Comparison of ENCODE assay signal across 8 cellular contexts in the genomic region with DNA sequence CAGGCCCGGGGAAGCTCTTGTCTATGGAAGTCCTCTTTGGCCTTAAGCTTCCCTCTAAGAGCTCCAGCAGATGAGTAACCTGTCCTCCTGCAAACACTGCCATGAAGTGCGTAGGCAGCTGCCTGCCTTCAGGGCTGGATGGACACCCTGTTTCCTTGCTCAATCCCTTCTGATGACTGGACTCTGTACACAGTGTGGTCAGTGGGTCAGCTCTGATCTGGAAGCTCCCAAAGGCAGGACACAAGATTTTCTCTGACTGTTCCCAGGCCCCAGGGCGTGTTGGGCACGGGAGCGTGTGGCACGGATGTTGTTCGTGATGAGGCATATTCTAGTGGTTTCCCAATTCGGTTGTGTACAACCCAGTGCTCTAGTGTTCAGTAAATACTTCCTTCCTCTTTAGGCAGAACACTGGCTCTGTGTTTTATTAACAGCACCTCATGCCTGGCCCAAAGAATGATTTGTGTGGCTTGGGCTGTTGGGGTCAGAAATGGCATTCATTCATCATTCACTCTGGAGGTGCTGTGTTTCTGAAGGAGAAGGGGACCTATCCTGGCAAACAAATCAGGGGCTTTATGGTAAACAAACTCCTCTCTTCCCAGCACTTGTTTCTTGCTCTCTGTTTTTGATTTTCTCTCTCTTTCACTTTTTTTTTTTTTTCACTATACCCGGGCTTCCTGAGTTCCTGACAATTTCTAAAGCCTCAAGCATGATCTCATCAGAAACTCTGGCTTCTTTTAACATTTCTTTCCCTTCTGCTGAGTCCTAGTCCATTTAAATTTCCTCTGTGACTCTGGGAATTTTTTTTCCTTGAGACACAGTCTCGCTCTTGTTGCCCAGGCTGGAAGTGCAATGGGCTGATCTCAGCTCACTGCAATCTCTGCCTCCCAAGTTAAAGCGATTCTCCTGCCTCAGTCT. TPM values are rescaled to one million over a fixed set of nuclear protein-coding genes. Genes with fewer than 3 reads are reported as not detected.
DNase-seq lines count a peak whose midpoint lies in the region; ATAC-seq, FAIRE-seq and TF ChIP-seq lines count a peak whose summit lies in the region.

No MANE protein-coding gene starts in this region.

- no TSS peak for BruUV-seq in HCT116 (replicated peaks; lab: Mats Ljungman, UMichigan)

- H3K79me2 ChIP-seq in HCT116 (ENCODE audit: insufficient read depth, low read length): no peaks in the 10 kb centered on the region

- no peaks in the 10 kb centered on the region for H3K36me3 Mint-ChIP-seq in natural killer cell

- no peak for TF ChIP-seq RAD21 in HCT116 (IDR thresholded peaks at IDR 0.05; ENCODE audit: low read depth)

- peak; percentile 22; the same call in 1 of the 2 replicates for ATAC-seq in HCT116
- peak; percentile 56 to 82 (median 74) for ATAC-seq in natural killer cell
- no peak for ATAC-seq in HG02588 (IDR thresholded peaks at IDR 0.05; ENCODE audit: unreplicated experiment)

- no peak for FAIRE-seq in urothelium cell line (lab: Jason Lieb, UNC)

- peaks cover 36 to 39% of the 10 kb centered on the region in 2 donors for H3K4me1 Mint-ChIP-seq in natural killer cell

- no peaks in the 10 kb centered on the region for H3K9me2 ChIP-seq in HCT116 (ENCODE audit: insufficient read depth)

- CTCF ChIA-PET in HCT116 (lab: Charles Lee): no interaction called here

- no peak overlapping the region for H3K9ac ChIP-seq in HCT116 (ENCODE audit: low read length)

- no peaks in the 10 kb centered on the region for H3K27me3 ChIP-seq in HCT116 (ENCODE audit: insufficient read depth, low read length)

- H3K4me3 Mint-ChIP-seq in natural killer cell: peak overlapping the region; percentile 80

- no peak overlapping the region for H3K27ac ChIP-seq in HCT116 (ENCODE audit: low read depth, low read length)

- peaks cover 0 to 2% of the 10 kb centered on the region in 2 donors for H3K9me3 Mint-ChIP-seq in natural killer cell

- H3K9me3 ChIP-seq in HCT116 (ENCODE audit: control insufficient read depth in 1 of 2, insufficient read depth in 1 of 2, low read depth in 1 of 2, low read length in 2 of 2): no peaks in the 10 kb centered on the region

- no peak for TF ChIP-seq CTCF in HCT116 (IDR thresholded peaks at IDR 0.05 in 2 of 3, conservative IDR thresholded peaks at IDR 0.05 in 1 of 3; ENCODE audit: borderline replicate concordance in 1 of 3, insufficient read depth in 1 of 3, low read depth in 2 of 3, low read length in 2 of 3)
- no peak for TF ChIP-seq CTCF in epithelial cell of esophagus (IDR thresholded peaks at IDR 0.05; ENCODE audit: insufficient read depth, low read depth, low read length, missing control alignments)
- no peak for TF ChIP-seq CTCF in natural killer cell (IDR thresholded peaks at IDR 0.05)

- POLR2A ChIA-PET in HCT116 (lab: Charles Lee): interaction anchor here (1.2 kb wide), 1 partner anchor 13 kb away, joined by 3 read pairs; the partner anchor contains the start of gene UBALD2

- no peak overlapping the region for H3K4me3 ChIP-seq in HCT116 (replicated peaks in 1 of 2; ENCODE audit: low read depth in 1 of 2, low read length in 2 of 2)
- H3K4me3 ChIP-seq in epithelial cell of esophagus (ENCODE audit: low read length): no peak overlapping the region

- H3K36me3 ChIP-seq in HCT116 (ENCODE audit: control insufficient read depth in 1 of 2, insufficient read depth in 2 of 2, low read length in 2 of 2): no peaks in the 10 kb centered on the region

- TF ChIP-seq POLR2A in HCT116 (IDR thresholded peaks at IDR 0.05; ENCODE audit: borderline replicate concordance, extremely low read depth, insufficient read depth, insufficient read length): no peak

- intact Hi-C loops in HCT116 (cut with micrococcal nuclease): no loop called here
- intact Hi-C loops in natural killer cell (cut with micrococcal nuclease): no loop called here

- H3K27me3 Mint-ChIP-seq in natural killer cell (ENCODE audit: low read depth in 2 of 2): no peaks in the 10 kb centered on the region

- RAD21 ChIA-PET in HCT116 (lab: Charles Lee; ENCODE audit: low non-redundant PET in 1 of 2, low total read pairs in 2 of 2, uncharacterized antibody in 2 of 2, unreplicated experiment in 2 of 2): no interaction called here

- H4K20me1 ChIP-seq in HCT116 (ENCODE audit: insufficient read depth): no peaks in the 10 kb centered on the region

- peaks cover 0 to 15% of the 10 kb centered on the region in 2 experiments; a peak in 2 of 4 replicates for H3K4me1 ChIP-seq in HCT116 (ENCODE audit: control insufficient read depth in 1 of 2, insufficient read depth in 2 of 2, low read length in 2 of 2)

- H2AFZ ChIP-seq in HCT116 (ENCODE audit: low read depth, low read length, poor library complexity, severe bottlenecking): no peak overlapping the region

- DNase-seq in CD1c-positive myeloid dendritic cell (ENCODE audit: extremely low spot score): peak; percentile 94
- DNase-seq in HCT116 (ENCODE audit: low read depth, low spot score): no peak
- peak; percentile 45 for DNase-seq in SW480 (ENCODE audit: low spot score)
- peak; percentile 93 for DNase-seq in epithelial cell of esophagus (ENCODE audit: low read depth)
- peak; percentile 24 for DNase-seq in natural killer cell
- no peak for DNase-seq in urothelium cell line (ENCODE audit: low spot score)
- DNase-seq in NCI-H128 (lab: John Stamatoyannopoulos, UW; ENCODE audit: unreplicated experiment): no peak

- peak overlapping the region; percentile 81 to 86 for H3K27ac Mint-ChIP-seq in natural killer cell

- no peak overlapping the region for H3K4me2 ChIP-seq in HCT116 (ENCODE audit: low read length)

TF ChIP-seq in HCT116, 20 proteins besides CTCF, POLR2A, EP300 and RAD21:
- TF ChIP-seq ATF3 (IDR thresholded peaks at IDR 0.05) (no peak), YY1 (IDR thresholded peaks at IDR 0.05; ENCODE audit: extremely low read depth, insufficient replicate concordance, low read depth, low read length) (no peak), ZBTB33 (IDR thresholded peaks at IDR 0.05; ENCODE audit: extremely low read depth, insufficient replicate concordance, low read length) (no peak), SP1 (IDR thresholded peaks at IDR 0.05; ENCODE audit: low read depth) (no peak), ZFX (IDR thresholded peaks at IDR 0.05) (no peak), SRF (IDR thresholded peaks at IDR 0.05; ENCODE audit: low read depth) (no peak), TCF7L2 (IDR thresholded peaks at IDR 0.05; ENCODE audit: borderline replicate concordance, extremely low read depth, insufficient read depth, insufficient read length) (no peak), JUND (IDR thresholded peaks at IDR 0.05) (no peak), MAX (IDR thresholded peaks at IDR 0.05) (no peak), SIN3A (IDR thresholded peaks at IDR 0.05; ENCODE audit: low read depth) (no peak), EGR1 (IDR thresholded peaks at IDR 0.05; ENCODE audit: low read depth) (no peak), ZNF274 (IDR thresholded peaks at IDR 0.05; ENCODE audit: low read depth, low read length) (no peak), ELF1 (IDR thresholded peaks at IDR 0.05; ENCODE audit: borderline replicate concordance, low read depth) (no peak), CEBPB (IDR thresholded peaks at IDR 0.05; ENCODE audit: low read depth) (no peak), EZH2 (IDR thresholded peaks at IDR 0.05) (no peak), EZH2phosphoT487 (IDR thresholded peaks at IDR 0.05; ENCODE audit: borderline replicate concordance) (no peak)

RNA-seq across cellular contexts. Expression of gene RNF157, which starts 12.0 kb away (rescaled TPM):
- total RNA-seq in HCT116 (2021; ENCODE audit: unreplicated experiment) (0.86 TPM), natural killer cell (1 to 10 TPM; 4.9 to 9.1 (median 8.5) TPM)
- polyA plus RNA-seq in HCT116 (2012): 0.54 and 0.59 TPM in 2 replicates

RNA-seq across cellular contexts. Expression of gene UBALD2, which starts 12.9 kb away (rescaled TPM):
- total RNA-seq in HCT116 (2021; ENCODE audit: unreplicated experiment): 94.3 TPM
- polyA plus RNA-seq in HCT116 (2012): 148 and 150 TPM in 2 replicates
- total RNA-seq in natural killer cell: 100 to 1,000 TPM; 171 to 287 (median 189) TPM

RNA-seq across cellular contexts. Expression of gene QRICH2, which starts 55.8 kb away (rescaled TPM):
- total RNA-seq in HCT116 (2021; ENCODE audit: unreplicated experiment) (4.9 TPM), natural killer cell (1 to 10 TPM; 2.3 to 3.1 (median 2.9) TPM)
- 2.5 and 3.3 TPM in 2 replicates for polyA plus RNA-seq in HCT116 (2012)

Comparison
In these comparisons a context has a peak if more than half of its experiments do, and no peak if none do; other contexts are left out.
1. DNase-seq: peak in CD1c-positive myeloid dendritic cell (single experiment), SW480 (single experiment), epithelial cell of esophagus (single experiment) and natural killer cell (single experiment); none in HCT116 (single experiment), urothelium cell line (single experiment) and NCI-H128 (single experiment).